ENCODE assay signal across 1 cellular context in the genomic region with DNA sequence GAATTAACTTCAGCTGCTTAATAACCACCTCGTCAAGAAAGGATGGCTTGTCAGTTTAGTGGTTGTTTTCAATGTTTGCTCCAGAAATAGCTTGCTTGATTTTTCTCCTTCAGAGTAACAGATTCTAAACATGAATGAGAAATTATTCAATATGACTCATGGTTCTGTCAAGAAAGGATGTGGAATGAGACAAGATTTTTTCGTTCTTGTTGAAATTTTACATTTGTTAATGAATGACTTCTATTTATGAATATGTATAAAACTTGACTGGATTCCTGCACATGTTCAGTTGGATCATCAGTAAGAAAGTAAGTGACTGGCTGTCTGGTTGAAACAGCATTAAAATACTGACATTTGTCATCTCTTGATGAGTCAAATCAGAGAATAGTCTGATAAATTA.
TF ChIP-seq lines count a peak whose summit lies in the region.

No MANE protein-coding gene starts in this region.

TF ChIP-seq in SK-N-SH, 30 proteins besides CTCF, POLR2A, EP300 and RAD21 (continued from another document):
- TF ChIP-seq FOSL2 (IDR thresholded peaks at IDR 0.05; ENCODE audit: borderline replicate concordance, low read depth) (peak; percentile 55), FOXM1 (IDR thresholded peaks at IDR 0.05; ENCODE audit: low read depth) (0 out of 2 replicates have a peak, but pooled peaks have one; percentile 45), SMC3 (IDR thresholded peaks at IDR 0.05; ENCODE audit: low read depth, low read length) (no peak)
